ENCODE assay signal across 8 cellular contexts in genomic region chr3:128698211-128699011, GRCh38. TPM values are rescaled to one million over a fixed set of nuclear protein-coding genes. Genes with fewer than 3 reads are reported as not detected.
DNase-seq lines count a peak whose midpoint lies in the region; TF ChIP-seq lines count a peak whose summit lies in the region.

No MANE protein-coding gene starts in this region.

- peak; percentile 63 for DNase-seq in GM13976 (ENCODE audit: low spot score)
- peak; percentile 50 for DNase-seq in RPMI7951 (ENCODE audit: low read depth)
- DNase-seq in caudate nucleus (lab: John Stamatoyannopoulos, UW): peak in 42 of 61 donors; percentile 4 to 75 (median 36)
- DNase-seq in inferior parietal cortex (ENCODE audit: extremely low spot score): peak; percentile 42
- no peak for DNase-seq in SIG-M5 (lab: John Stamatoyannopoulos, UW)
- no peak for DNase-seq in NCI-H2196 treated with DMSO at 0.1 percent for 48 hours (lab: John Stamatoyannopoulos, UW; ENCODE audit: unreplicated experiment)
- DNase-seq in LoVo (ENCODE audit: low spot score): no peak

- H3K27ac ChIP-seq in caudate nucleus (ENCODE audit: low read depth, low read length): no peak overlapping the region

- peak overlapping the region; percentile 73 for H3K9ac ChIP-seq in skeletal muscle satellite cell (ENCODE audit: low read depth, low read length)

- H3K4me2 ChIP-seq in skeletal muscle satellite cell (ENCODE audit: low read length): peak overlapping the region; percentile 97

- H3K4me1 ChIP-seq in skeletal muscle satellite cell (ENCODE audit: control insufficient read depth, insufficient read depth, low read length): no peaks in the 10 kb centered on the region

- H3K9me3 ChIP-seq in skeletal muscle satellite cell (replicated peaks; ENCODE audit: low read length): no peaks in the 10 kb centered on the region

- H3K27me3 ChIP-seq in skeletal muscle satellite cell (ENCODE audit: control insufficient read depth, insufficient read depth, low read length): peaks cover 4% of the 10 kb centered on the region

- in situ Hi-C loops in GM13976 (cut with MboI; ENCODE audit: low sequenced_read_pairs, unreplicated experiment): no loop called here

- no peak for TF ChIP-seq CTCF in GM13976 (IDR thresholded peaks at IDR 0.05; ENCODE audit: borderline replicate concordance, control extremely low read depth, extremely low read depth, insufficient read depth, missing control alignments)

- no peaks in the 10 kb centered on the region for H3K36me3 ChIP-seq in skeletal muscle satellite cell (ENCODE audit: insufficient read depth, low read length)

- peak overlapping the region; percentile 76 for H3K4me3 ChIP-seq in skeletal muscle satellite cell (ENCODE audit: low read length)

RNA-seq across cellular contexts. Expression of gene RAB7A, which starts 27.6 kb away (rescaled TPM):
- total RNA-seq in RPMI7951 (2014; rRNA removed; shearing (Covaris generic)): 82.1 and 90.4 TPM in 2 replicates
- total RNA-seq in skeletal muscle satellite cell (2012; rRNA removed): 69.0 and 84.5 TPM in 2 replicates

RNA-seq across cellular contexts. Expression of gene RPN1, which starts 47.8 kb away (rescaled TPM):
- 423 and 449 TPM in 2 replicates for total RNA-seq in RPMI7951 (2014; rRNA removed; shearing (Covaris generic))
- total RNA-seq in skeletal muscle satellite cell (2012; rRNA removed): 417 and 512 TPM in 2 replicates

Comparison
In these comparisons a context has a peak if more than half of its experiments do, and no peak if none do; other contexts are left out.
1. DNase-seq: peak in GM13976 (single experiment), RPMI7951 (single experiment), caudate nucleus (42 of 61) and inferior parietal cortex (single experiment); none in SIG-M5 (single experiment), NCI-H2196 treated with DMSO at 0.1 percent for 48 hours (single experiment) and LoVo (single experiment).